In genomic region chr1:179230251-179230650, GRCh38 we compare ENCODE assay signal across 8 cellular contexts. TPM values are rescaled to one million over a fixed set of nuclear protein-coding genes. Genes with fewer than 3 reads are reported as not detected.
A peak's percentile ranks its signal among the peaks of the same experiment; 100 is the strongest.
DNase-seq lines count a peak whose midpoint lies in the region; ATAC-seq and TF ChIP-seq lines count a peak whose summit lies in the region.

No MANE protein-coding gene starts in this region.

- peaks cover 0 to 1% of the 10 kb centered on the region in 2 donors for H3K9me3 Mint-ChIP-seq in activated T-cell treated with anti-CD3 and anti-CD28 coated beads, Interleukin-2, amount 50 U/mL, for 72 hours
- H3K9me3 Mint-ChIP-seq in WTC11: no peaks in the 10 kb centered on the region

- no peaks in the 10 kb centered on the region for H3K27me3 Mint-ChIP-seq in activated T-cell treated with anti-CD3 and anti-CD28 coated beads, Interleukin-2, amount 50 U/mL, for 72 hours (ENCODE audit: low read depth)
- H3K27me3 Mint-ChIP-seq in WTC11 (ENCODE audit: low read depth): peaks cover 10% of the 10 kb centered on the region

- POLR2A ChIA-PET in WTC11 (lab: Charles Lee): interaction anchor here (0.6 kb wide), 1 partner anchor 504 kb away, joined by 4 read pairs; no protein-coding TSS in a partner anchor

- H3K27ac Mint-ChIP-seq in activated T-cell treated with anti-CD3 and anti-CD28 coated beads, Interleukin-2, amount 50 U/mL, for 72 hours: peak overlapping the region; percentile 73
- H3K27ac Mint-ChIP-seq in WTC11: no peak overlapping the region

- peak overlapping the region; percentile 60 for H3K4me3 ChIP-seq in iPS-11a (ENCODE audit: low read depth, low read length)

- peak overlapping the region; percentile 86 for H3K27ac ChIP-seq in temporal lobe (ENCODE audit: low read depth, low read length)

- peaks cover 3 to 8% of the 10 kb centered on the region in 2 donors for H3K36me3 Mint-ChIP-seq in activated T-cell treated with anti-CD3 and anti-CD28 coated beads, Interleukin-2, amount 50 U/mL, for 72 hours (ENCODE audit: insufficient read depth in 2 of 2)
- peaks cover 5% of the 10 kb centered on the region; the same call in 1 of the 2 replicates for H3K36me3 Mint-ChIP-seq in WTC11

- H3K4me3 Mint-ChIP-seq in activated T-cell treated with anti-CD3 and anti-CD28 coated beads, Interleukin-2, amount 50 U/mL, for 72 hours: peak overlapping the region; percentile 74 to 87
- peak overlapping the region; percentile 77 for H3K4me3 Mint-ChIP-seq in WTC11

- no peak for TF ChIP-seq CTCF in WTC11 (IDR thresholded peaks at IDR 0.05)

- peak; percentile 37 to 43 for ATAC-seq in activated T-cell treated with anti-CD3 and anti-CD28 coated beads, Interleukin-2, amount 50 U/mL, for 72 hours (replicated peaks in 1 of 2)
- ATAC-seq in WTC11: no peak
- ATAC-seq in HG02798 (IDR thresholded peaks at IDR 0.05; ENCODE audit: poor library complexity, unreplicated experiment): no peak

- H3K4me1 Mint-ChIP-seq in activated T-cell treated with anti-CD3 and anti-CD28 coated beads, Interleukin-2, amount 50 U/mL, for 72 hours (ENCODE audit: low read depth): peaks cover 34% of the 10 kb centered on the region
- H3K4me1 Mint-ChIP-seq in WTC11: peaks cover 18% of the 10 kb centered on the region

- CTCF ChIA-PET in WTC11 (lab: Charles Lee): interaction anchor here (1.0 to 2.2 kb wide), 2 partner anchors 63 to 671 kb away, joined by 3 to 5 read pairs; partner anchors contain the start of gene SOAT1

- DNase-seq in activated T-cell treated with anti-CD3 and anti-CD28 coated beads, Interleukin-2, amount 50 U/mL, for 72 hours: no peak
- no peak for DNase-seq in activated T-cell treated with anti-CD3 and anti-CD28 coated beads, Interleukin-2, amount 50 U/mL, for 1 hour
- no peak for DNase-seq in WTC11 (ENCODE audit: low spot score)
- DNase-seq in GM19238 (ENCODE audit: insufficient read length, low spot score): no peak
- no peak for DNase-seq in NCI-H1436 treated with DMSO at 0.1 percent for 48 hours (lab: John Stamatoyannopoulos, UW)

TF ChIP-seq in WTC11, 78 proteins besides CTCF, POLR2A, EP300 and RAD21 (continues in another document):
- TF ChIP-seq KAT7 (CRISPR knock-in tag; IDR thresholded peaks at IDR 0.05; ENCODE audit: borderline replicate concordance) (no peak), ZNF281 (CRISPR knock-in tag; IDR thresholded peaks at IDR 0.05) (no peak), CBFB (CRISPR knock-in tag; IDR thresholded peaks at IDR 0.05; ENCODE audit: low read depth) (no peak), TP53 (CRISPR knock-in tag; IDR thresholded peaks at IDR 0.05) (no peak), ZNF671 (CRISPR knock-in tag; IDR thresholded peaks at IDR 0.05) (no peak), ZNF532 (CRISPR knock-in tag; IDR thresholded peaks at IDR 0.05; ENCODE audit: borderline replicate concordance) (no peak), ZNF416 (CRISPR knock-in tag; IDR thresholded peaks at IDR 0.05) (no peak), E2F1 (CRISPR knock-in tag; IDR thresholded peaks at IDR 0.05) (no peak), ZNF138 (CRISPR knock-in tag; conservative IDR thresholded peaks at IDR 0.05) (no peak), ZNF425 (CRISPR knock-in tag; conservative IDR thresholded peaks at IDR 0.05) (no peak), FOXP1 (CRISPR knock-in tag; IDR thresholded peaks at IDR 0.05; ENCODE audit: borderline replicate concordance) (no peak), CREM (CRISPR knock-in tag; IDR thresholded peaks at IDR 0.05) (no peak), RELA (CRISPR knock-in tag; IDR thresholded peaks at IDR 0.05; ENCODE audit: borderline replicate concordance) (no peak), NR1H2 (CRISPR knock-in tag; IDR thresholded peaks at IDR 0.05) (no peak)

RNA-seq across cellular contexts. Expression of gene ABL2, which starts 0.8 kb away (rescaled TPM):
- total RNA-seq in activated T-cell treated with anti-CD3 and anti-CD28 coated beads, Interleukin-2, amount 50 U/mL, for 72 hours: 10 to 100 TPM; 11.9 to 12.2 TPM
- total RNA-seq in WTC11 (2021): 18.3 to 20.1 TPM (median 19.2 TPM) in 3 replicates
- total RNA-seq in temporal lobe: 32.7 TPM

Comparison
In these comparisons a context has a peak if more than half of its experiments do, and no peak if none do; other contexts are left out.
1. ATAC-seq: peak in activated T-cell treated with anti-CD3 and anti-CD28 coated beads, Interleukin-2, amount 50 U/mL, for 72 hours (2 of 2); none in WTC11 (single experiment) and HG02798 (single experiment).